Comparison of ENCODE assay signal across 7 cellular contexts in genomic region chr17:7220593-7221280, GRCh38. TPM values are rescaled to one million over a fixed set of nuclear protein-coding genes. Genes with fewer than 3 reads are reported as not detected.
DNase-seq lines count a peak whose midpoint lies in the region; ATAC-seq and TF ChIP-seq lines count a peak whose summit lies in the region.

No MANE protein-coding gene starts in this region.

- WGBS in testis, 2 donors = 21 to 27% methylated on average over 9 to 11 of the region's 11 CpGs

- intact Hi-C loops in activated CD4-positive, alpha-beta T cell treated with anti-CD3 and anti-CD28 coated beads, Interleukin-2, amount 10 ng/mL, durations not matched to agents 24 days and 14 days (cut with micrococcal nuclease) = loop anchor here (2.0 kb wide), 1 partner anchor 76 kb away; no protein-coding TSS in a partner anchor
- intact Hi-C loops in mucosa of descending colon (cut with DNase I, micrococcal nuclease) = no loop called here
- intact Hi-C loops in testis (cut with DNase I; ENCODE audit: low total_unique reads) = no loop called here

- peak overlapping the region; percentile 91 for H3K27ac Mint-ChIP-seq in activated CD4-positive, alpha-beta T cell treated with anti-CD3 and anti-CD28 coated beads, Interleukin-2, amount 10 ng/mL, durations not matched to agents 24 days and 14 days

- no peak for TF ChIP-seq POLR2A in testis (IDR thresholded peaks at IDR 0.05)

- ATAC-seq in mucosa of descending colon = peak; percentile 73

- TF ChIP-seq CTCF in GM12865 (IDR thresholded peaks at IDR 0.05; ENCODE audit: insufficient read depth, low read depth, low read length, missing control alignments) (peak; percentile 70), mucosa of descending colon (IDR thresholded peaks at IDR 0.05) (peak; percentile 30), testis (IDR thresholded peaks at IDR 0.05) (no peak)

- H3K4me3 ChIP-seq in GM12865 (ENCODE audit: low read depth, low read length) = peak overlapping the region; percentile 68
- H3K4me3 ChIP-seq in endocrine pancreas (ENCODE audit: control insufficient read depth, insufficient read depth, low read length) = peak overlapping the region; percentile 32
- peak overlapping the region; percentile 14 for H3K4me3 ChIP-seq in mucosa of descending colon
- peak overlapping the region; percentile 66 to 86 for H3K4me3 ChIP-seq in testis

- peak overlapping the region; percentile 98 for H3K4me3 Mint-ChIP-seq in activated CD4-positive, alpha-beta T cell treated with anti-CD3 and anti-CD28 coated beads, Interleukin-2, amount 10 ng/mL, durations not matched to agents 24 days and 14 days

- no peaks in the 10 kb centered on the region for H3K4me1 ChIP-seq in endocrine pancreas (ENCODE audit: control insufficient read depth, insufficient read depth, low read length)
- peaks cover 35% of the 10 kb centered on the region for H3K4me1 ChIP-seq in mucosa of descending colon (ENCODE audit: low read depth)
- H3K4me1 ChIP-seq in testis = peaks cover 22% of the 10 kb centered on the region

- peak overlapping the region; percentile 61 for H3K9ac ChIP-seq in endocrine pancreas (ENCODE audit: control insufficient read depth, insufficient read depth, low read length)

- H3K36me3 ChIP-seq in endocrine pancreas (ENCODE audit: control insufficient read depth, insufficient read depth, low read length) (peaks cover 7% of the 10 kb centered on the region), mucosa of descending colon (ENCODE audit: low read depth) (peaks cover 8% of the 10 kb centered on the region), testis (ENCODE audit: low read depth, missing control alignments) (no peaks in the 10 kb centered on the region)

- no peaks in the 10 kb centered on the region for H3K27me3 ChIP-seq in endocrine pancreas (ENCODE audit: control insufficient read depth, insufficient read depth, low read length)
- no peaks in the 10 kb centered on the region for H3K27me3 ChIP-seq in testis

- H3K27ac ChIP-seq in testis = peak overlapping the region; percentile 84 to 89

- peaks cover 26% of the 10 kb centered on the region for H3K36me3 Mint-ChIP-seq in activated CD4-positive, alpha-beta T cell treated with anti-CD3 and anti-CD28 coated beads, Interleukin-2, amount 10 ng/mL, durations not matched to agents 24 days and 14 days (ENCODE audit: low read depth)

- H3K9me3 ChIP-seq in endocrine pancreas (ENCODE audit: control insufficient read depth, low read length) = no peaks in the 10 kb centered on the region
- H3K9me3 ChIP-seq in mucosa of descending colon = no peaks in the 10 kb centered on the region
- H3K9me3 ChIP-seq in testis = no peaks in the 10 kb centered on the region

- H3K27me3 Mint-ChIP-seq in activated CD4-positive, alpha-beta T cell treated with anti-CD3 and anti-CD28 coated beads, Interleukin-2, amount 10 ng/mL, durations not matched to agents 24 days and 14 days = no peaks in the 10 kb centered on the region

- no peaks in the 10 kb centered on the region for H3K9me3 Mint-ChIP-seq in activated CD4-positive, alpha-beta T cell treated with anti-CD3 and anti-CD28 coated beads, Interleukin-2, amount 10 ng/mL, durations not matched to agents 24 days and 14 days

- DNase-seq in GM12865 (ENCODE audit: low read depth) = peak; percentile 80
- DNase-seq in NCI-H1105 treated with DMSO at 0.1 percent for 48 hours (lab: John Stamatoyannopoulos, UW) = peak; percentile 57
- peak; percentile 87 for DNase-seq in activated CD4-positive, alpha-beta T cell treated with anti-CD3 and anti-CD28 coated beads, Interleukin-2, amount 10 ng/mL, durations not matched to agents 24 days and 14 days
- peak; percentile 75 to 79 (median 77) for DNase-seq in mucosa of descending colon
- DNase-seq in testis = peak; percentile 71
- DNase-seq in superior temporal gyrus (ENCODE audit: extremely low spot score) = no peak

- H3K4me1 Mint-ChIP-seq in activated CD4-positive, alpha-beta T cell treated with anti-CD3 and anti-CD28 coated beads, Interleukin-2, amount 10 ng/mL, durations not matched to agents 24 days and 14 days = peaks cover 44% of the 10 kb centered on the region

RNA-seq across cellular contexts. Expression of gene ACADVL, which starts 1.0 kb away (rescaled TPM):
- 244 and 267 TPM in 2 replicates for total RNA-seq in activated CD4-positive, alpha-beta T cell treated with anti-CD3 and anti-CD28 coated beads, Interleukin-2, amount 10 ng/mL, durations not matched to agents 24 days and 14 days
- 1,000 to 10,000 TPM in 1 of 3 donors, 100 to 1,000 TPM in 2; 729 to 1,007 (median 804) TPM for total RNA-seq in mucosa of descending colon
- 100 to 1,000 TPM; 298 to 458 TPM for total RNA-seq in testis
- polyA plus RNA-seq in testis (ENCODE audit: insufficient read depth, low read depth, low replicate concordance) = 334 TPM

RNA-seq across cellular contexts. Expression of gene DLG4, which starts 1.1 kb away (rescaled TPM):
- 12.4 and 14.0 TPM in 2 replicates for total RNA-seq in activated CD4-positive, alpha-beta T cell treated with anti-CD3 and anti-CD28 coated beads, Interleukin-2, amount 10 ng/mL, durations not matched to agents 24 days and 14 days
- 10 to 100 TPM in 1 of 3 donors, 1 to 10 TPM in 2; 4.1 to 34.5 (median 6.6) TPM for total RNA-seq in mucosa of descending colon
- total RNA-seq in testis = 10 to 100 TPM; 26.3 to 49.8 TPM
- polyA plus RNA-seq in testis (ENCODE audit: insufficient read depth, low read depth, low replicate concordance) = 45.9 TPM

RNA-seq across cellular contexts. Expression of gene DVL2, which starts 13.6 kb away (rescaled TPM):
- 71.1 and 77.7 TPM in 2 replicates for total RNA-seq in activated CD4-positive, alpha-beta T cell treated with anti-CD3 and anti-CD28 coated beads, Interleukin-2, amount 10 ng/mL, durations not matched to agents 24 days and 14 days
- total RNA-seq in mucosa of descending colon (10 to 100 TPM; 33.4 to 52.0 (median 36.0) TPM), testis (100 to 1,000 TPM in 1 of 2 donors, 10 to 100 TPM in 1; 81.3 to 102 TPM)
- polyA plus RNA-seq in testis (ENCODE audit: insufficient read depth, low read depth, low replicate concordance) = 43.6 TPM

RNA-seq across cellular contexts. Expression of gene PHF23, which starts 18.5 kb away (rescaled TPM):
- 46.2 and 51.7 TPM in 2 replicates for total RNA-seq in activated CD4-positive, alpha-beta T cell treated with anti-CD3 and anti-CD28 coated beads, Interleukin-2, amount 10 ng/mL, durations not matched to agents 24 days and 14 days
- total RNA-seq in mucosa of descending colon = 10 to 100 TPM; 36.0 to 49.8 (median 36.8) TPM
- total RNA-seq in testis = 10 to 100 TPM; 54.9 to 61.6 TPM
- 53.4 TPM for polyA plus RNA-seq in testis (ENCODE audit: insufficient read depth, low read depth, low replicate concordance)

RNA-seq across cellular contexts. Expression of gene GABARAP, which starts 21.5 kb away (rescaled TPM):
- total RNA-seq in activated CD4-positive, alpha-beta T cell treated with anti-CD3 and anti-CD28 coated beads, Interleukin-2, amount 10 ng/mL, durations not matched to agents 24 days and 14 days = 124 and 126 TPM in 2 replicates
- total RNA-seq in mucosa of descending colon (100 to 1,000 TPM; 424 to 499 (median 484) TPM), testis (100 to 1,000 TPM; 521 to 683 TPM)
- 1,171 TPM for polyA plus RNA-seq in testis (ENCODE audit: insufficient read depth, low read depth, low replicate concordance)

Comparison
In these comparisons a context has a peak if more than half of its experiments do, and no peak if none do; other contexts are left out.
1. H3K4me3 ChIP-seq: peak in every context shown above with its lines; median percentile 76 in testis; 68 in GM12865; 32 in endocrine pancreas; 14 in mucosa of descending colon.
2. CTCF ChIP-seq: peak in GM12865 (single experiment) and mucosa of descending colon (single experiment); none in testis (0 of 3).